In genomic region chr17:56178203-56178602, GRCh38 we compare ENCODE assay signal across 9 cellular contexts. TPM values are rescaled to one million over a fixed set of nuclear protein-coding genes. Genes with fewer than 3 reads are reported as not detected.
"Had no signal": no experiment of that assay in that cellular context is flagged by ENCODE, and none has a peak within 500 bp of the region (broad histone marks: within the 10 kb centered on the region; RNA-seq: fewer than 3 reads in every experiment).

No MANE protein-coding gene starts in this region.

- ATAC-seq: GM12878 had no signal

- FAIRE-seq: G401.6, GM12878, GM12891, GM12892, GM18507, GM19239 had no signal

- DNase-seq: GDM1, GF-D8 had no signal

- H3K4me3 ChIP-seq: GM12878 had no signal

RNA-seq across cellular contexts. Expression of gene ANKFN1, which starts 24.9 kb away (rescaled TPM):
- total RNA-seq: G401, GM12878 had no signal
